ENCODE assay signal across 18 cellular contexts in genomic region chr4:19756661-19757060, GRCh38.
DNase-seq lines count a peak whose midpoint lies in the region; ATAC-seq, FAIRE-seq and TF ChIP-seq lines count a peak whose summit lies in the region.
"Had no signal": no experiment of that assay in that cellular context is flagged by ENCODE, and none has a peak within 500 bp of the region (broad histone marks: within the 10 kb centered on the region; RNA-seq: fewer than 3 reads in every experiment).

No MANE protein-coding gene starts in this region.

- H4K20me1 ChIP-seq in HepG2 (ENCODE audit: insufficient read depth, low read length), result no peaks in the 10 kb centered on the region
- H4K20me1 ChIP-seq: BLaER1 had no signal

- 47% methylated on average over 2 of the region's 2 CpGs for WGBS in HepG2 (ENCODE audit: low lambda C conversion rate)
- 42% methylated on average over 2 of the region's 2 CpGs for WGBS in right lobe of liver (ENCODE audit: insufficient coverage, low coverage, low lambda C conversion rate, missing lambda C conversion rate)

- no peak for TF ChIP-seq EP300 in HepG2 (IDR thresholded peaks at IDR 0.05; ENCODE audit: low read depth in 2 of 2, low read length in 2 of 2)
- no peak for TF ChIP-seq EP300 in HepG2 (CRISPR knock-in tag; IDR thresholded peaks at IDR 0.05; ENCODE audit: borderline replicate concordance)

- H3K4me1 ChIP-seq in HepG2 (ENCODE audit: insufficient read depth, low read length) (no peaks in the 10 kb centered on the region), right lobe of liver (no peaks in the 10 kb centered on the region)
- H3K4me1 ChIP-seq: A549, BLaER1 had no signal

- H3K4me3 ChIP-seq in HepG2 (replicated peaks in 1 of 3; ENCODE audit: insufficient read depth in 1 of 3, low read depth in 2 of 3, low read length in 3 of 3) (no peak overlapping the region), right lobe of liver (no peak overlapping the region), cardiac fibroblast (replicated peaks in 1 of 2; ENCODE audit: low read depth in 2 of 2, low read length in 2 of 2) (no peak overlapping the region), retinal pigment epithelial cell (ENCODE audit: low read length) (no peak overlapping the region)
- H3K4me3 ChIP-seq: A549, BLaER1, PC-9 had no signal

- H3K9ac ChIP-seq in HepG2 (ENCODE audit: insufficient read depth, low read depth, low read length), result no peak overlapping the region
- H3K9ac ChIP-seq: BLaER1 had no signal

- H3K36me3 ChIP-seq in HepG2 (replicated peaks in 1 of 2; ENCODE audit: control insufficient read depth in 1 of 2, insufficient read depth in 2 of 2, low read length in 2 of 2) (no peaks in the 10 kb centered on the region), right lobe of liver (no peaks in the 10 kb centered on the region)
- H3K36me3 ChIP-seq: BLaER1 had no signal

- H3K9me3 ChIP-seq in HepG2 (ENCODE audit: low read length) (peaks cover 91% of the 10 kb centered on the region), right lobe of liver (no peaks in the 10 kb centered on the region)
- H3K9me3 ChIP-seq: A549, BLaER1 had no signal

- no peaks in the 10 kb centered on the region for H3K79me2 ChIP-seq in HepG2 (ENCODE audit: insufficient read depth, low read length)

- CTCF ChIA-PET in HepG2 (lab: Yijun Ruan, JAX; ENCODE audit: low intra/inter-chr PET ratio, low total read pairs), result no interaction called here

- TF ChIP-seq POLR2A in HepG2 (IDR thresholded peaks at IDR 0.05; ENCODE audit: insufficient read depth in 1 of 2, low read depth in 2 of 2, low read length in 2 of 2), result no peak
- no peak for TF ChIP-seq POLR2A in right lobe of liver (IDR thresholded peaks at IDR 0.05)

- TF ChIP-seq RAD21 in HepG2 (CRISPR knock-in tag; IDR thresholded peaks at IDR 0.05), result no peak

- POLR2A ChIA-PET in HepG2 (lab: Yijun Ruan, JAX), result no interaction called here

- H3K4me2 ChIP-seq in HepG2 (ENCODE audit: low read depth, low read length), result no peak overlapping the region
- H3K4me2 ChIP-seq: A549, BLaER1, PC-9 had no signal

- in situ Hi-C loops in HepG2 (cut with HindIII; ENCODE audit: extremely low pct_ligation_motif_present, low pct_unique_long_range_greater_than_20kb), result no loop called here

- ATAC-seq in HepG2 (no peak), right lobe of liver (no peak), GM21619 (IDR thresholded peaks at IDR 0.05; ENCODE audit: unreplicated experiment) (no peak), GM19324 (IDR thresholded peaks at IDR 0.05; ENCODE audit: low FRiP score, unreplicated experiment) (no peak)
- ATAC-seq: A549, T-cell had no signal

- no peak overlapping the region for H2AFZ ChIP-seq in HepG2 (ENCODE audit: low read length)
- H2AFZ ChIP-seq: PC-9 had no signal

- no peak overlapping the region for H3K27ac ChIP-seq in HepG2 (ENCODE audit: extremely low read length, insufficient read depth, low read length)
- no peak overlapping the region for H3K27ac ChIP-seq in right lobe of liver
- H3K27ac ChIP-seq: A549, BLaER1, PC-9 had no signal

- no peak for DNase-seq in HepG2 (ENCODE audit: low spot score)
- no peak for DNase-seq in right lobe of liver
- DNase-seq in NOMO-1 (lab: John Stamatoyannopoulos, UW; ENCODE audit: unreplicated experiment in 2 of 2), result peak; percentile 32 to 37
- DNase-seq in cardiac fibroblast (ENCODE audit: low read depth in 2 of 2), result peak; percentile 9 to 13
- DNase-seq in retinal pigment epithelial cell (ENCODE audit: low read depth), result peak; percentile 66
- no peak for DNase-seq in NCI-H2227 treated with DMSO at 0.1 percent for 48 hours (lab: John Stamatoyannopoulos, UW)
- DNase-seq: CD4-positive, alpha-beta memory T cell; GF-D8; NCI-H1105 treated with DMSO at 0.1 percent for 48 hours; NCI-H1694 treated with DMSO at 0.1 percent for 48 hours; NCI-H446; NK-92 treated with Interleukin-12 subunit alpha and Interleukin-12 subunit beta, amount 100 ng/mL, for 24 hours; PC-9; T-cell had no signal

- TF ChIP-seq CTCF in HepG2 (CRISPR knock-in tag; IDR thresholded peaks at IDR 0.05) (no peak), right lobe of liver (IDR thresholded peaks at IDR 0.05) (no peak), cardiac fibroblast (IDR thresholded peaks at IDR 0.05; ENCODE audit: low read depth, low read length) (no peak), retinal pigment epithelial cell (conservative IDR thresholded peaks at IDR 0.05; ENCODE audit: low read depth, low read length) (no peak)

- no peak for FAIRE-seq in HepG2 (lab: Jason Lieb, UNC)
- FAIRE-seq: A549 had no signal

- no peaks in the 10 kb centered on the region for H3K27me3 ChIP-seq in HepG2 (ENCODE audit: control insufficient read depth in 1 of 2, insufficient read depth in 2 of 2, low read length in 2 of 2)
- no peaks in the 10 kb centered on the region for H3K27me3 ChIP-seq in right lobe of liver
- H3K27me3 ChIP-seq: BLaER1 had no signal

- no TSS peak for BruUV-seq in HepG2 (replicated peaks; lab: Mats Ljungman, UMichigan)

- intact Hi-C loops in HepG2 (cut with micrococcal nuclease; ENCODE audit: unreplicated experiment) (no loop called here), right lobe of liver (cut with DNase I) (no loop called here)

TF ChIP-seq in HepG2, 621 proteins besides CTCF, POLR2A, EP300 and RAD21:
- TF ChIP-seq CEBPB (IDR thresholded peaks at IDR 0.05; ENCODE audit: borderline replicate concordance, low read depth, low read length), result peak; percentile 19; the same call in 1 of the 2 replicates
- no peak for TF ChIP-seq IKZF4 (CRISPR knock-in tag; IDR thresholded peaks at IDR 0.05; ENCODE audit: borderline replicate concordance, low read depth, not compliant biosample characterization)

Comparison
In these comparisons a context has a peak if more than half of its experiments do, and no peak if none do; other contexts are left out.
1. DNase-seq: peak in NOMO-1 (2 of 2), cardiac fibroblast (2 of 2) and retinal pigment epithelial cell (single experiment); none in HepG2 (single experiment), right lobe of liver (0 of 3) and NCI-H2227 treated with DMSO at 0.1 percent for 48 hours (single experiment).